Comparison of ENCODE assay signal across 32 cellular contexts in the genomic region with DNA sequence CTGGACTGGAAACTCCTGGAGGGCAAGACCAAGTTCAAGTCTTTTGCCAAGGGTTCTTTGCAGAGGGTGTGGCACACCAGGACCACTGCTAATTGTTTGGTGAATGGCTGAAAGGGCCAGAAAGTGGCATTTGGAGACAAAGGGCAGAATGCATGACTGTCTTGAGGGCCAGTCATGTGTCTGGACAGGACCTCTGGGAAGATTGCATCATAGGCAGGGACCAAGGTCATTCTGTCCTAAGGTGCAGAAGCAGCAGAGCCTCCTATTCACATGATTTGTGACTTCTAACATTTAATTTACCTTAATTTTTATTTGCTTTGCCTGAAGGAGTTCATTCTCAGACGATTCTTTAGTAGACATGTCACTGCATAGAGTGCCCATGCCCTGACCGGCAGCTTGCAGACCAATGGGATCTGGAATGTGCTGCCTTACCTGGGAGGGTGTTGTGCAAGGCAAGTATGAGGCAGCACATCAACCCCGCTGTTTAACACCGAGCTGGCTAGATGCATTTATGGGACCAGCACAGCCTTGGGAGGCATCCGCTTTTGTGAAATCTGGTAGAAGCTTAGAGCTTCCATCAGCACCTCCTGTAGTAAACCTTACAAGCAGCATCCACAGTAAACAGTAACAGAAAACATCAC.
"Had no signal": no experiment of that assay in that cellular context is flagged by ENCODE, and none has a peak within 500 bp of the region (broad histone marks: within the 10 kb centered on the region; RNA-seq: fewer than 3 reads in every experiment).

No MANE protein-coding gene starts in this region.

- H3K4me3 ChIP-seq: adrenal gland, cardiac muscle cell, Peyer's patch, SJSA1 had no signal

- DNase-seq: activated CD4-positive, alpha-beta T cell treated with anti-CD3 and anti-CD28 coated beads, Interleukin-2, amount 10 ng/mL, durations not matched to agents 24 days and 14 days; activated CD4-positive, alpha-beta T cell treated with anti-CD3 and anti-CD28 coated beads, Interleukin-2, amount 50 U/mL, for 4 hours; activated CD8-positive, alpha-beta T cell treated with anti-CD3 and anti-CD28 coated beads for 36 hours; activated gamma-delta T cell; activated naive CD4-positive, alpha-beta T cell treated with Interleukin-2 at 50 U/mL for 16 hours; activated T-cell treated with anti-CD3 and anti-CD28 coated beads, Interleukin-2, amount 50 U/mL, for 1 hour; anterior cingulate cortex; Kasumi-1; KG1; MM.1S; MV-4-11; NCI-H1092; NCI-H1436 treated with DMSO at 0.1 percent for 48 hours; NCI-H1694 treated with DMSO at 0.1 percent for 48 hours; NCI-H2029; NCI-H345; NCI-H524 treated with DMSO at 0.1 percent for 48 hours; PC-3; Peyer's patch; RPMI8226; SHP77 treated with DMSO at 0.1 percent for 48 hours; SK-N-SH had no signal

- H3K4me1 Mint-ChIP-seq: activated naive CD4-positive, alpha-beta T cell treated with anti-CD3 and anti-CD28 coated beads, Interleukin-2, amount 50 U/mL, for 24 hours; central memory CD8-positive, alpha-beta T cell had no signal

- H3K9me3 ChIP-seq: adrenal gland, Peyer's patch, SJSA1, SK-N-SH had no signal

- H3K27ac ChIP-seq: adrenal gland, cardiac muscle cell, Peyer's patch, SJSA1 had no signal

- ATAC-seq: activated CD8-positive, alpha-beta T cell treated with anti-CD3 and anti-CD28 coated beads for 36 hours; PC-3 had no signal

- H3K9ac ChIP-seq: SK-N-SH had no signal

- H3K9me3 Mint-ChIP-seq: activated CD8-positive, alpha-beta T cell treated with anti-CD3 and anti-CD28 coated beads for 36 hours; activated naive CD4-positive, alpha-beta T cell treated with anti-CD3 and anti-CD28 coated beads, Interleukin-2, amount 50 U/mL, for 24 hours; activated T-helper 2 cell treated with anti-CD3 and anti-CD28 coated beads, Interferon-gamma antibody, Interleukin-2, Interleukin-4, amounts not matched to agents 10 μg/mL and 5 μg/mL and 100 μg/mL, durations not matched to agents 14 hours and 24 hours and 36 hours; central memory CD8-positive, alpha-beta T cell; T-helper 2 cell treated with Interferon-gamma antibody and Interleukin-4, amounts not matched to agents 5 μg/mL and 100 μg/mL, for 36 hours had no signal

- H3K4me3 Mint-ChIP-seq: activated CD4-positive, alpha-beta T cell treated with anti-CD3 and anti-CD28 coated beads, Interleukin-2, amount 10 ng/mL, durations not matched to agents 24 days and 14 days; activated CD8-positive, alpha-beta T cell treated with anti-CD3 and anti-CD28 coated beads for 36 hours; activated naive CD4-positive, alpha-beta T cell treated with anti-CD3 and anti-CD28 coated beads, Interleukin-2, amount 50 U/mL, for 24 hours; brain; central memory CD8-positive, alpha-beta T cell; T-helper 1 cell treated with Interleukin-12 subunit alpha and Interleukin-12 subunit beta and Interleukin-4 antibody, amounts not matched to agents 30 μg/mL and 1 μg/mL, for 36 hours; T-helper 2 cell treated with Interferon-gamma antibody and Interleukin-4, amounts not matched to agents 5 μg/mL and 100 μg/mL, for 36 hours had no signal

- H3K27me3 ChIP-seq: adrenal gland, cardiac muscle cell, Peyer's patch, SJSA1 had no signal

- H3K27ac Mint-ChIP-seq: activated CD4-positive, alpha-beta T cell treated with anti-CD3 and anti-CD28 coated beads, Interleukin-2, amount 10 ng/mL, durations not matched to agents 24 days and 14 days; activated CD8-positive, alpha-beta T cell treated with anti-CD3 and anti-CD28 coated beads for 36 hours; activated naive CD4-positive, alpha-beta T cell treated with anti-CD3 and anti-CD28 coated beads, Interleukin-2, amount 50 U/mL, for 24 hours; activated T-helper 2 cell treated with anti-CD3 and anti-CD28 coated beads, Interferon-gamma antibody, Interleukin-2, Interleukin-4, amounts not matched to agents 10 μg/mL and 5 μg/mL and 100 μg/mL, durations not matched to agents 14 hours and 24 hours and 36 hours; brain; T-helper 1 cell treated with Interleukin-12 subunit alpha and Interleukin-12 subunit beta and Interleukin-4 antibody, amounts not matched to agents 30 μg/mL and 1 μg/mL, for 36 hours; T-helper 2 cell treated with Interferon-gamma antibody and Interleukin-4, amounts not matched to agents 5 μg/mL and 100 μg/mL, for 36 hours had no signal

- H3K36me3 Mint-ChIP-seq: activated naive CD4-positive, alpha-beta T cell treated with anti-CD3 and anti-CD28 coated beads, Interleukin-2, amount 50 U/mL, for 24 hours had no signal

- H3K4me2 ChIP-seq: SK-N-SH had no signal

- H3K36me3 ChIP-seq: adrenal gland, cardiac muscle cell, Peyer's patch, SJSA1 had no signal

- H3K4me1 ChIP-seq: Peyer's patch had no signal

- FAIRE-seq: TTC549 had no signal
